ENCODE assay signal across 31 cellular contexts in the genomic region with DNA sequence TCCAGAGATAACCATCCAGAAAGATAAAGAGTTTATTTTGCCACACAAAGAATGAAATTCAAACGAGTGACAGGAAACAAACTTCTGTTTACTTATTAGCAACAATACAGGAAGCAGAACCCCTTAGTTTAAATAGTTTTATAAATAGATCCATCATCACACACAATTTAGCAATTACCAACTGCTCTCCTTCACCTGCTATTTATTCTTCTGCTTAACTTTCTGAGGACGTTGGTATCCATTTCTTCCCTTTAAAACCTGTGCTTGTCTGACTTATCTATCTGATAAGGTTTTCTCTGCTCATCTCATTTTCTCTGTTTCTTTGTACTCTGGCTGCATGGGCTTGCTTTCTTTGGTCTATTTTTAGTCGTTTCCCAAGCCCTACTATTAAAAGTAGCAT. TPM values are rescaled to one million over a fixed set of nuclear protein-coding genes. Genes with fewer than 3 reads are reported as not detected.
DNase-seq lines count a peak whose midpoint lies in the region; ATAC-seq and TF ChIP-seq lines count a peak whose summit lies in the region.
"Had no signal": no experiment of that assay in that cellular context is flagged by ENCODE, and none has a peak within 500 bp of the region (broad histone marks: within the 10 kb centered on the region; RNA-seq: fewer than 3 reads in every experiment).

No MANE protein-coding gene starts in this region.

- peak overlapping the region; percentile 19; the same call in 1 of the 2 replicates for H2AFZ ChIP-seq in GM23338

- H3K4me3 ChIP-seq in BLaER1 treated with 17β-estradiol and CSF1 and Interleukin-3, amounts not matched to agents 10 nM and 100 nM: no peak overlapping the region
- H3K4me3 ChIP-seq in GM23338 (no peak overlapping the region), mesodermal cell (ENCODE audit: extremely low read depth, insufficient read depth, low read length, poor library complexity, severe bottlenecking) (no peak overlapping the region)
- H3K4me3 ChIP-seq: A549, HAP-1, Peyer's patch had no signal

- no peak overlapping the region for H3K27ac ChIP-seq in BLaER1 treated with 17β-estradiol and CSF1 and Interleukin-3, amounts not matched to agents 10 nM and 100 nM
- H3K27ac ChIP-seq in GM23338 (ENCODE audit: low read depth) (no peak overlapping the region), mesodermal cell (ENCODE audit: low read depth, low read length, severe bottlenecking) (peak overlapping the region; percentile 72)
- H3K27ac ChIP-seq: A549, C4-2B, HL-60, KMS-11, Peyer's patch had no signal

- H3K27me3 Mint-ChIP-seq in GM23338 (ENCODE audit: insufficient read depth, low read depth, poor library complexity): peaks cover 12% of the 10 kb centered on the region

- H3K4me2 ChIP-seq in BLaER1 treated with 17β-estradiol and CSF1 and Interleukin-3, amounts not matched to agents 10 nM and 100 nM: peak overlapping the region in 7 of 11 experiments; percentile 7 to 31 (median 28); a peak in 10 of 22 replicates
- no peak overlapping the region for H3K4me2 ChIP-seq in GM23338
- H3K4me2 ChIP-seq: A549, KMS-11, SK-N-SH had no signal

- 0 out of 2 replicates have a peak, but pooled peaks cover 5% of the 10 kb centered on the region for H3F3A ChIP-seq in GM23338 (replicated peaks; ENCODE audit: low read depth)

- TF ChIP-seq CTCF in GM23338 (conservative IDR thresholded peaks at IDR 0.05; ENCODE audit: low read depth in 2 of 2): no peak

- no peaks in the 10 kb centered on the region for H3K36me3 ChIP-seq in BLaER1 treated with 17β-estradiol and CSF1 and Interleukin-3, amounts not matched to agents 10 nM and 100 nM
- H3K36me3 ChIP-seq in GM23338 (ENCODE audit: insufficient read depth) (no peaks in the 10 kb centered on the region), mesodermal cell (ENCODE audit: control insufficient read depth, insufficient read depth, low read length) (no peaks in the 10 kb centered on the region)
- H3K36me3 ChIP-seq: HAP-1, Peyer's patch had no signal

- no peaks in the 10 kb centered on the region for H3K36me3 Mint-ChIP-seq in GM23338 (ENCODE audit: low read depth)
- H3K36me3 Mint-ChIP-seq: CD8-positive, alpha-beta T cell; IgD-negative memory B cell had no signal

- H3K4me1 Mint-ChIP-seq in GM23338: peaks cover 26% of the 10 kb centered on the region

- H3K79me2 ChIP-seq in GM23338 (replicated peaks; ENCODE audit: insufficient read depth): no peaks in the 10 kb centered on the region

- 55% methylated on average over 1 to 2 of the region's 3 CpGs for WGBS in mesodermal cell (ENCODE audit: insufficient coverage in 2 of 2), 2 experiments

- H3K9me2 ChIP-seq in GM23338 (ENCODE audit: insufficient read depth): no peaks in the 10 kb centered on the region
- H3K9me2 ChIP-seq: SK-N-SH had no signal

- H4K20me1 ChIP-seq in BLaER1 treated with 17β-estradiol and CSF1 and Interleukin-3, amounts not matched to agents 10 nM and 100 nM: no peaks in the 10 kb centered on the region
- no peaks in the 10 kb centered on the region for H4K20me1 ChIP-seq in GM23338 (replicated peaks; ENCODE audit: insufficient read depth)

- no peak overlapping the region for H3K27ac Mint-ChIP-seq in GM23338
- H3K27ac Mint-ChIP-seq: CD8-positive, alpha-beta T cell; T-helper 1 cell treated with Interleukin-12 subunit alpha and Interleukin-12 subunit beta and Interleukin-4 antibody, amounts not matched to agents 30 μg/mL and 1 μg/mL, for 36 hours had no signal

- DNase-seq in GM23338 (ENCODE audit: low spot score): no peak
- DNase-seq in NCI-H748 treated with DMSO at 0.1 percent for 48 hours (lab: John Stamatoyannopoulos, UW): peak; percentile 5
- no peak for DNase-seq in central memory CD4-positive, alpha-beta T cell
- no peak for DNase-seq in NCI-H526 treated with DMSO at 0.1 percent for 48 hours (lab: John Stamatoyannopoulos, UW)
- DNase-seq: AML-193; CD8-positive, alpha-beta T cell; DMS 273 treated with DMSO at 0.1 percent for 48 hours; DND-41; GOT3; NCI-H1048; NCI-H1694; NCI-H2029 treated with DMSO at 0.1 percent for 48 hours; NCI-H2171; NCI-H226; NCI-H510A; NCI-H774; Peyer's patch; SIG-M5; SK-N-SH; SW 1271; T-helper 9 cell had no signal

- H3K9me3 Mint-ChIP-seq in GM23338: no peaks in the 10 kb centered on the region
- H3K9me3 Mint-ChIP-seq: CD8-positive, alpha-beta T cell; T-helper 1 cell treated with Interleukin-12 subunit alpha and Interleukin-12 subunit beta and Interleukin-4 antibody, amounts not matched to agents 30 μg/mL and 1 μg/mL, for 36 hours had no signal

- H3K4me3 Mint-ChIP-seq in GM23338: no peak overlapping the region
- H3K4me3 Mint-ChIP-seq: CD8-positive, alpha-beta T cell; IgD-negative memory B cell; T-helper 1 cell treated with Interleukin-12 subunit alpha and Interleukin-12 subunit beta and Interleukin-4 antibody, amounts not matched to agents 30 μg/mL and 1 μg/mL, for 36 hours had no signal

- H3K9ac ChIP-seq in BLaER1 treated with 17β-estradiol and CSF1 and Interleukin-3, amounts not matched to agents 10 nM and 100 nM: no peak overlapping the region
- H3K9ac ChIP-seq: KMS-11, SK-N-SH had no signal

- no peaks in the 10 kb centered on the region for H3K27me3 ChIP-seq in BLaER1 treated with 17β-estradiol and CSF1 and Interleukin-3, amounts not matched to agents 10 nM and 100 nM
- peaks cover 32% of the 10 kb centered on the region for H3K27me3 ChIP-seq in GM23338 (ENCODE audit: insufficient read depth)

- H3K4me1 ChIP-seq in BLaER1 treated with 17β-estradiol and CSF1 and Interleukin-3, amounts not matched to agents 10 nM and 100 nM: peaks cover 0 to 12% (median 9%) of the 10 kb centered on the region in 10 experiments; a peak in 7 of 20 replicates
- H3K4me1 ChIP-seq in GM23338 (ENCODE audit: insufficient read depth) (peaks cover 23% of the 10 kb centered on the region), mesodermal cell (ENCODE audit: control insufficient read depth, insufficient read depth, low read length, poor library complexity, severe bottlenecking) (peaks cover 19% of the 10 kb centered on the region)
- H3K4me1 ChIP-seq: HAP-1, Peyer's patch had no signal

- ATAC-seq in GM23338 (no peak), HG02642 (IDR thresholded peaks at IDR 0.05; ENCODE audit: poor library complexity, unreplicated experiment) (no peak)
- ATAC-seq: A549; CD8-positive, alpha-beta T cell had no signal

- peaks cover 0 to 9% (median 7%) of the 10 kb centered on the region in 11 experiments; a peak in 17 of 22 replicates for H3K9me3 ChIP-seq in BLaER1 treated with 17β-estradiol and CSF1 and Interleukin-3, amounts not matched to agents 10 nM and 100 nM (replicated peaks in 1 of 11)
- no peaks in the 10 kb centered on the region for H3K9me3 ChIP-seq in mesodermal cell (ENCODE audit: control insufficient read depth, low read length)
- H3K9me3 ChIP-seq: A549, HAP-1, Peyer's patch, SK-N-SH had no signal

TF ChIP-seq in GM23338, 12 proteins besides CTCF, POLR2A, EP300 and RAD21:
- TF ChIP-seq EZH2 (IDR thresholded peaks at IDR 0.05; ENCODE audit: low read depth, unreplicated experiment): no peak

RNA-seq across cellular contexts. Expression of gene ADAMTS18, which starts 4.3 kb away (rescaled TPM):
- total RNA-seq in GM23338 (2014; rRNA removed; shearing (Covaris generic)): 0.90 TPM in 1 of 2 replicates, not detected in the other
- 0.10 and 0.15 TPM in 2 replicates for polyA plus RNA-seq in GM23338 (2016; fragmentation: Nextera tagmentation; extraction: Ambion mirVana)
- 4.9 TPM for polyA plus RNA-seq in mesodermal cell (2013, experiment 1 of 2)
- 10.0 TPM for polyA plus RNA-seq in mesodermal cell (2013, experiment 2 of 2)
- total RNA-seq: CD8-positive, alpha-beta T cell had no signal
- polyA plus RNA-seq: IgD-negative memory B cell had no signal
